ENCODE assay signal across 27 cellular contexts in the genomic region with DNA sequence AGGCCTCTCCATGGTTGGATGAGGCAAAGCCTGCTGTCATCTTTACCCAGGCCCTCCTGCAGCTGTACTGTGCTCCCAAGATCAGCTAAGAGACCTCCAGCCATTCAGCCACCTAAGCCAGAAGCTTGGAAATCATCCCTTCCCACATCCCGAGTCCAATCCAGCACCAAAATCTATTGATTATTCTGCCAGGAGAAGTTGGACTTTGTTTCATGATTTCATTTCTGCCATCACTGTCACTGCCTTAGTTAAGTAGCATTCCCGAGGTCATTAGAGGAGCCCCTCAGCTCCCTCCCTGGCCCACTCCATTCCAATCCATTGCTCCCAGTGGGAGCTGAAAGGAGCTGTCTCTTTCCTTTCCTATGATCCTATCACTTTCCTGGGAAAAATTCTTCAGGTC. TPM values are rescaled to one million over a fixed set of nuclear protein-coding genes. Genes with fewer than 3 reads are reported as not detected.
"Had no signal": no experiment of that assay in that cellular context is flagged by ENCODE, and none has a peak within 500 bp of the region (broad histone marks: within the 10 kb centered on the region; RNA-seq: fewer than 3 reads in every experiment).

No MANE protein-coding gene starts in this region.

- H3K4me3 ChIP-seq: Peyer's patch, SJSA1 had no signal

- H3K4me3 Mint-ChIP-seq: activated CD4-positive, alpha-beta T cell treated with anti-CD3 and anti-CD28 coated beads, Interleukin-2, amount 10 ng/mL, durations not matched to agents 24 days and 14 days; activated CD8-positive, alpha-beta T cell treated with anti-CD3 and anti-CD28 coated beads for 36 hours; activated naive CD4-positive, alpha-beta T cell treated with anti-CD3 and anti-CD28 coated beads, Interleukin-2, amount 10 ng/mL, durations not matched to agents 7 days and 5 days; activated naive CD8-positive, alpha-beta T cell; activated naive CD8-positive, alpha-beta T cell treated with anti-CD3 and anti-CD28 coated beads, Interleukin-2, amount 50 U/mL, for 24 hours; T-helper 1 cell treated with Interleukin-12 subunit alpha and Interleukin-12 subunit beta and Interleukin-4 antibody, amounts not matched to agents 30 μg/mL and 1 μg/mL, for 36 hours; T-helper 2 cell treated with Interferon-gamma antibody and Interleukin-4, amounts not matched to agents 5 μg/mL and 100 μg/mL, for 36 hours had no signal

- H3K9me2 ChIP-seq: SK-N-SH had no signal

- H3K27ac Mint-ChIP-seq: activated CD4-positive, alpha-beta T cell treated with anti-CD3 and anti-CD28 coated beads, Interleukin-2, amount 10 ng/mL, durations not matched to agents 24 days and 14 days; activated CD8-positive, alpha-beta T cell treated with anti-CD3 and anti-CD28 coated beads for 36 hours; activated naive CD8-positive, alpha-beta T cell; activated naive CD8-positive, alpha-beta T cell treated with anti-CD3 and anti-CD28 coated beads, Interleukin-2, amount 50 U/mL, for 24 hours; T-helper 2 cell treated with Interferon-gamma antibody and Interleukin-4, amounts not matched to agents 5 μg/mL and 100 μg/mL, for 36 hours had no signal

- DNase-seq: activated CD4-positive, alpha-beta T cell treated with anti-CD3 and anti-CD28 coated beads, Interleukin-2, amount 50 U/mL, for 4 hours; activated CD8-positive, alpha-beta T cell treated with anti-CD3 and anti-CD28 coated beads for 36 hours; activated naive CD4-positive, alpha-beta T cell treated with anti-CD3 and anti-CD28 coated beads, Interleukin-2, amount 10 ng/mL, durations not matched to agents 7 days and 5 days; activated naive CD8-positive, alpha-beta T cell treated with anti-CD3 and anti-CD28 coated beads, Interleukin-2, amount 50 U/mL, for 24 hours; activated T-cell treated with anti-CD3 and anti-CD28 coated beads, Interleukin-2, amount 50 U/mL, for 1 hour; anterior cingulate cortex; brain microvascular endothelial cell; MM.1S; MV-4-11; NCI-H1092; NCI-H1436 treated with DMSO at 0.1 percent for 48 hours; NCI-H1694 treated with DMSO at 0.1 percent for 48 hours; NCI-H2029; NCI-H345; NCI-H524 treated with DMSO at 0.1 percent for 48 hours; Peyer's patch; RPMI8226; SHP77 treated with DMSO at 0.1 percent for 48 hours; SK-N-SH had no signal

- H3K27ac ChIP-seq: brain microvascular endothelial cell, KMS-11, Peyer's patch, SJSA1 had no signal

- H3K4me2 ChIP-seq: KMS-11, SK-N-SH had no signal

- H3K4me1 ChIP-seq: Peyer's patch, SJSA1 had no signal

- H3K36me3 ChIP-seq: brain microvascular endothelial cell, Peyer's patch had no signal

- H3K9ac ChIP-seq: KMS-11, SK-N-SH had no signal

- H3K9me3 ChIP-seq: Peyer's patch, SJSA1, SK-N-SH had no signal

- H3K27me3 Mint-ChIP-seq: activated CD4-positive, alpha-beta T cell treated with anti-CD3 and anti-CD28 coated beads, Interleukin-2, amount 10 ng/mL, durations not matched to agents 24 days and 14 days; activated naive CD4-positive, alpha-beta T cell treated with anti-CD3 and anti-CD28 coated beads, Interleukin-2, amount 10 ng/mL, durations not matched to agents 7 days and 5 days; activated naive CD8-positive, alpha-beta T cell; activated naive CD8-positive, alpha-beta T cell treated with anti-CD3 and anti-CD28 coated beads, Interleukin-2, amount 50 U/mL, for 24 hours had no signal

- ATAC-seq: activated CD8-positive, alpha-beta T cell treated with anti-CD3 and anti-CD28 coated beads for 36 hours; activated naive CD8-positive, alpha-beta T cell treated with anti-CD3 and anti-CD28 coated beads, Interleukin-2, amount 50 U/mL, for 24 hours had no signal

- H3K27me3 ChIP-seq: brain microvascular endothelial cell, Peyer's patch, SJSA1 had no signal

- H3K9me3 Mint-ChIP-seq: activated CD4-positive, alpha-beta T cell treated with anti-CD3 and anti-CD28 coated beads, Interleukin-2, amount 10 ng/mL, durations not matched to agents 24 days and 14 days; activated CD8-positive, alpha-beta T cell treated with anti-CD3 and anti-CD28 coated beads for 36 hours; activated naive CD8-positive, alpha-beta T cell treated with anti-CD3 and anti-CD28 coated beads, Interleukin-2, amount 50 U/mL, for 24 hours; T-helper 1 cell treated with Interleukin-12 subunit alpha and Interleukin-12 subunit beta and Interleukin-4 antibody, amounts not matched to agents 30 μg/mL and 1 μg/mL, for 36 hours; T-helper 2 cell treated with Interferon-gamma antibody and Interleukin-4, amounts not matched to agents 5 μg/mL and 100 μg/mL, for 36 hours had no signal

RNA-seq across cellular contexts. Expression of gene AKR1E2, which starts 14.1 kb away (rescaled TPM):
- total RNA-seq: LHCN-M2, NCI-H460 had no signal
